ENCODE assay signal across 9 cellular contexts in genomic region chr17:14205992-14206461, GRCh38. TPM values are rescaled to one million over a fixed set of nuclear protein-coding genes. Genes with fewer than 3 reads are reported as not detected.
DNase-seq lines count a peak whose midpoint lies in the region; ATAC-seq, FAIRE-seq and TF ChIP-seq lines count a peak whose summit lies in the region.
"Had no signal": no experiment of that assay in that cellular context is flagged by ENCODE, and none has a peak within 500 bp of the region (broad histone marks: within the 10 kb centered on the region; RNA-seq: fewer than 3 reads in every experiment).

No MANE protein-coding gene starts in this region.

- H3K36me3 ChIP-seq in CD4-positive, CD25-positive, alpha-beta regulatory T cell (ENCODE audit: control insufficient read depth, insufficient read depth, low read length) = peaks cover 7% of the 10 kb centered on the region
- H3K36me3 ChIP-seq in pancreas = peaks cover 0 to 7% (median 3%) of the 10 kb centered on the region in 3 donors

- H3K27me3 ChIP-seq in CD4-positive, CD25-positive, alpha-beta regulatory T cell (ENCODE audit: control insufficient read depth, insufficient read depth, low read length) = no peaks in the 10 kb centered on the region
- H3K27me3 ChIP-seq in pancreas = no peaks in the 10 kb centered on the region

- peaks cover 34% of the 10 kb centered on the region for H3K36me3 Mint-ChIP-seq in CD4-positive, CD25-positive, alpha-beta regulatory T cell
- peaks cover 69 to 86% of the 10 kb centered on the region in 2 donors for H3K36me3 Mint-ChIP-seq in stimulated activated naive B cell treated with anti-CD40 and anti-IgM and Interleukin-4, amounts not matched to agents 10 μg/mL and 1 μg/mL and 100 μg/mL, for 72 hours

- H3K27ac ChIP-seq in CD4-positive, CD25-positive, alpha-beta regulatory T cell (ENCODE audit: insufficient read depth, low read length, poor library complexity, severe bottlenecking) = peak overlapping the region; percentile 25
- peak overlapping the region; percentile 35 to 78 (median 56) for H3K27ac ChIP-seq in pancreas

- H3K4me1 ChIP-seq in CD4-positive, CD25-positive, alpha-beta regulatory T cell (ENCODE audit: control insufficient read depth, insufficient read depth, low read length, poor library complexity, severe bottlenecking) = peaks cover 60% of the 10 kb centered on the region
- H3K4me1 ChIP-seq in pancreas = peaks cover 0 to 3% (median 0%) of the 10 kb centered on the region in 3 donors

- H3K9me3 ChIP-seq in CD4-positive, CD25-positive, alpha-beta regulatory T cell (ENCODE audit: control insufficient read depth in 2 of 2, low read length in 2 of 2) = no peaks in the 10 kb centered on the region
- no peaks in the 10 kb centered on the region for H3K9me3 ChIP-seq in pancreas

- TF ChIP-seq CTCF in pancreas (IDR thresholded peaks at IDR 0.05) = no peak

- peak overlapping the region; percentile 52 to 93 (median 62) for H3K4me3 Mint-ChIP-seq in CD4-positive, CD25-positive, alpha-beta regulatory T cell
- no peak overlapping the region for H3K4me3 Mint-ChIP-seq in stimulated activated naive B cell treated with anti-CD40 and anti-IgM and Interleukin-4, amounts not matched to agents 10 μg/mL and 1 μg/mL and 100 μg/mL, for 72 hours

- intact Hi-C loops in pancreas (cut with DNase I) = no loop called here

- H3K27me3 Mint-ChIP-seq in CD4-positive, CD25-positive, alpha-beta regulatory T cell = no peaks in the 10 kb centered on the region
- no peaks in the 10 kb centered on the region for H3K27me3 Mint-ChIP-seq in stimulated activated naive B cell treated with anti-CD40 and anti-IgM and Interleukin-4, amounts not matched to agents 10 μg/mL and 1 μg/mL and 100 μg/mL, for 72 hours

- H3K4me1 Mint-ChIP-seq in CD4-positive, CD25-positive, alpha-beta regulatory T cell = peaks cover 25 to 91% (median 55%) of the 10 kb centered on the region in 4 donors
- peaks cover 0 to 6% of the 10 kb centered on the region in 2 donors for H3K4me1 Mint-ChIP-seq in stimulated activated naive B cell treated with anti-CD40 and anti-IgM and Interleukin-4, amounts not matched to agents 10 μg/mL and 1 μg/mL and 100 μg/mL, for 72 hours

- DNase-seq in CD4-positive, CD25-positive, alpha-beta regulatory T cell = peak in 2 of 3 donors; percentile 69 to 75
- peak; percentile 31 to 88 (median 60) for DNase-seq in T-helper 1 cell
- DNase-seq in astrocyte of the hippocampus (ENCODE audit: low read depth, low spot score) = peak; percentile 89
- peak; percentile 70 to 88 (median 84) for DNase-seq in pancreas
- DNase-seq in NCI-H526 (lab: John Stamatoyannopoulos, UW) = no peak
- DNase-seq in mesenteric fat pad (ENCODE audit: low spot score) = no peak
- no peak for DNase-seq in NCI-H187 (lab: John Stamatoyannopoulos, UW)
- DNase-seq in stimulated activated naive B cell treated with anti-CD40 and anti-IgM and Interleukin-4, amounts not matched to agents 10 μg/mL and 1 μg/mL and 100 μg/mL, for 72 hours = no peak

- peak overlapping the region in 2 of 3 donors; percentile 93 to 95 for H3K27ac Mint-ChIP-seq in CD4-positive, CD25-positive, alpha-beta regulatory T cell
- no peak overlapping the region for H3K27ac Mint-ChIP-seq in stimulated activated naive B cell treated with anti-CD40 and anti-IgM and Interleukin-4, amounts not matched to agents 10 μg/mL and 1 μg/mL and 100 μg/mL, for 72 hours

- peaks cover 0 to 1% (median 0%) of the 10 kb centered on the region in 7 donors for H3K9me3 Mint-ChIP-seq in CD4-positive, CD25-positive, alpha-beta regulatory T cell
- peaks cover 1 to 3% of the 10 kb centered on the region in 2 donors for H3K9me3 Mint-ChIP-seq in stimulated activated naive B cell treated with anti-CD40 and anti-IgM and Interleukin-4, amounts not matched to agents 10 μg/mL and 1 μg/mL and 100 μg/mL, for 72 hours

- peak in 1 of 2 donors; percentile 64 for ATAC-seq in CD4-positive, CD25-positive, alpha-beta regulatory T cell (ENCODE audit: low read depth in 2 of 2)
- peak; percentile 91 to 96 (median 93) for ATAC-seq in pancreas
- no peak for ATAC-seq in stimulated activated naive B cell treated with anti-CD40 and anti-IgM and Interleukin-4, amounts not matched to agents 10 μg/mL and 1 μg/mL and 100 μg/mL, for 72 hours (replicated peaks)

- no peak overlapping the region for H3K4me3 ChIP-seq in CD4-positive, CD25-positive, alpha-beta regulatory T cell (ENCODE audit: low read depth, low read length)
- H3K4me3 ChIP-seq in pancreas = no peak overlapping the region

- WGBS in pancreas, 2 donors = 49 to 56% methylated on average over 13 of the region's 13 CpGs

- no peak for FAIRE-seq in pancreas (lab: Jason Lieb, UNC)

RNA-seq across cellular contexts. Expression of gene CDRT15, which starts 30.6 kb away (rescaled TPM):
- not detected for total RNA-seq in CD4-positive, CD25-positive, alpha-beta regulatory T cell
- polyA plus RNA-seq in CD4-positive, CD25-positive, alpha-beta regulatory T cell = under 1 TPM in 1 of 4 donors, not detected in 3; 0.49 TPM
- total RNA-seq in pancreas (not detected), mesenteric fat pad (not detected)
- not detected for polyA plus RNA-seq in pancreas
- polyA plus RNA-seq: neural cell had no signal

Comparison
In these comparisons a context has a peak if more than half of its experiments do, and no peak if none do; other contexts are left out.
1. ATAC-seq: peak in pancreas (4 of 4); none in stimulated activated naive B cell treated with anti-CD40 and anti-IgM and Interleukin-4, amounts not matched to agents 10 μg/mL and 1 μg/mL and 100 μg/mL, for 72 hours (0 of 2).
2. DNase-seq: peak in CD4-positive, CD25-positive, alpha-beta regulatory T cell (2 of 3), T-helper 1 cell (5 of 5), astrocyte of the hippocampus (single experiment) and pancreas (6 of 6); none in NCI-H526 (0 of 2), mesenteric fat pad (single experiment), NCI-H187 (0 of 2) and stimulated activated naive B cell treated with anti-CD40 and anti-IgM and Interleukin-4, amounts not matched to agents 10 μg/mL and 1 μg/mL and 100 μg/mL, for 72 hours (single experiment).
3. H3K4me3 Mint-ChIP-seq: peak in CD4-positive, CD25-positive, alpha-beta regulatory T cell (4 of 4); none in stimulated activated naive B cell treated with anti-CD40 and anti-IgM and Interleukin-4, amounts not matched to agents 10 μg/mL and 1 μg/mL and 100 μg/mL, for 72 hours (0 of 2).